In the genomic region with DNA sequence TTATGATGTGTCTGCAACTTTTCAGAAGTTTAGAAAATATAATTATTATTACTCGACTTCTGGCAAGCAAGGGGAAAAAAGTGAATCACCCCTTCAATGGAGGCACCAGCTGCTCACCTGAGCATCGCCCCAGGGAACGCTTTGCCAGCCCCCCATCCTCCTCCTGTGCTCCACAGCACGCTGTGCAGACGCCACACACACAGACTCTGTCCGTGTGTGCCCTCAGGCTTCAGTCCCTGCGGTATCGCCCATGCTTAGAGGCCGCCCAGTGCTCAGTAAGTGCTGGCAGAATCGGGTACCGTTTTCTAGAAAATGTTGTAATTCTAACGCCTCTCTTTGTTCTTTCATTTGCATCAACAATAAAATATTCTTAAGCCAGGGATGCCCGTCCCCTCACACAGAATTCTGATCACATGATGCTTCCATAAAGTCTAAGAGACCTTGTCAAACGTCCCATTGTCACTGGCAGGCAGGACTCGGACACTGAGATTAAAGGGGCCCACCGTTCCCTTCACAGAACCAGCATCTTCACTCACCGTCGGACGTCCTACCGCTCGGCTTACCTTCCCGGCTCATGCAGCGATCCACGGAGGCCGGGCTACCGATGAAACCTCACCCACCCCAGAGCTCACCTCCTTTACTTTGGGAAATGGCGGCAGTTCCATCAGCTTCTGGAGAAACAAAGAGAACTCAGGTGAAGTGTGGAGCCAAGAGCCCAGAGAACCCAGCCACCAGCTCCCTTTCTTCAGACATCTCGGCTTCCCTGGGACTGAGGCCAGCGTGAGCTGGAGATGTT, we compare ENCODE assay signal across 11 cellular contexts.
"Had no signal": no experiment of that assay in that cellular context is flagged by ENCODE, and none has a peak within 500 bp of the region (broad histone marks: within the 10 kb centered on the region; RNA-seq: fewer than 3 reads in every experiment).

No MANE protein-coding gene starts in this region.

- H3K27me3 Mint-ChIP-seq: activated CD4-positive, alpha-beta T cell treated with anti-CD3 and anti-CD28 coated beads, Interleukin-2, amount 10 ng/mL, durations not matched to agents 24 days and 14 days; stimulated activated naive CD8-positive, alpha-beta T cell treated with anti-CD3 and anti-CD28 coated beads, Interleukin-15, Interleukin-2, amounts not matched to agents 100 ng/mL and 50 ng/mL, for 24 hours had no signal

- DNase-seq: activated CD4-positive, alpha-beta T cell treated with anti-CD3 and anti-CD28 coated beads, Interleukin-2, amount 10 ng/mL, durations not matched to agents 24 days and 14 days; effector CD8-positive, alpha-beta T cell; SK-N-SH; stimulated activated CD4-positive, alpha-beta T cell treated with anti-CD3 and anti-CD28 coated beads, Interleukin-15, amount 100 ng/mL, for 24 hours; stimulated activated CD4-positive, alpha-beta T cell treated with anti-CD3 and anti-CD28 coated beads, Interleukin-4, amount 100 ng/mL, for 24 hours; T-helper 1 cell; testis had no signal

- H3K9me3 ChIP-seq: SK-N-SH, testis had no signal

- H3K27ac ChIP-seq: hepatocyte, testis had no signal

- H3K4me3 Mint-ChIP-seq: activated CD4-positive, alpha-beta T cell treated with anti-CD3 and anti-CD28 coated beads, Interleukin-2, amount 10 ng/mL, durations not matched to agents 24 days and 14 days; naive thymus-derived CD8-positive, alpha-beta T cell; stimulated activated naive CD8-positive, alpha-beta T cell treated with anti-CD3 and anti-CD28 coated beads, Interleukin-15, Interleukin-2, amounts not matched to agents 100 ng/mL and 50 ng/mL, for 24 hours had no signal

- H3K27me3 ChIP-seq: hepatocyte, testis had no signal

- H3K27ac Mint-ChIP-seq: activated CD4-positive, alpha-beta T cell treated with anti-CD3 and anti-CD28 coated beads, Interleukin-2, amount 10 ng/mL, durations not matched to agents 24 days and 14 days; stimulated activated naive CD8-positive, alpha-beta T cell treated with anti-CD3 and anti-CD28 coated beads, Interleukin-15, Interleukin-2, amounts not matched to agents 100 ng/mL and 50 ng/mL, for 24 hours had no signal

- H3K4me1 ChIP-seq: testis had no signal

- H3K36me3 Mint-ChIP-seq: naive thymus-derived CD8-positive, alpha-beta T cell had no signal

- H3K4me1 Mint-ChIP-seq: activated CD4-positive, alpha-beta T cell treated with anti-CD3 and anti-CD28 coated beads, Interleukin-2, amount 10 ng/mL, durations not matched to agents 24 days and 14 days had no signal

- H3K4me3 ChIP-seq: hepatocyte, lung, testis had no signal
